Comparison of ENCODE assay signal across 1 cellular context in genomic region chr20:32546918-32547752, GRCh38.
TF ChIP-seq lines count a peak whose summit lies in the region.

No MANE protein-coding gene starts in this region.

TF ChIP-seq in HCT116, 20 proteins besides CTCF, POLR2A, EP300 and RAD21:
- TF ChIP-seq EZH2 (IDR thresholded peaks at IDR 0.05): no peak
- TF ChIP-seq, protein P1, sequence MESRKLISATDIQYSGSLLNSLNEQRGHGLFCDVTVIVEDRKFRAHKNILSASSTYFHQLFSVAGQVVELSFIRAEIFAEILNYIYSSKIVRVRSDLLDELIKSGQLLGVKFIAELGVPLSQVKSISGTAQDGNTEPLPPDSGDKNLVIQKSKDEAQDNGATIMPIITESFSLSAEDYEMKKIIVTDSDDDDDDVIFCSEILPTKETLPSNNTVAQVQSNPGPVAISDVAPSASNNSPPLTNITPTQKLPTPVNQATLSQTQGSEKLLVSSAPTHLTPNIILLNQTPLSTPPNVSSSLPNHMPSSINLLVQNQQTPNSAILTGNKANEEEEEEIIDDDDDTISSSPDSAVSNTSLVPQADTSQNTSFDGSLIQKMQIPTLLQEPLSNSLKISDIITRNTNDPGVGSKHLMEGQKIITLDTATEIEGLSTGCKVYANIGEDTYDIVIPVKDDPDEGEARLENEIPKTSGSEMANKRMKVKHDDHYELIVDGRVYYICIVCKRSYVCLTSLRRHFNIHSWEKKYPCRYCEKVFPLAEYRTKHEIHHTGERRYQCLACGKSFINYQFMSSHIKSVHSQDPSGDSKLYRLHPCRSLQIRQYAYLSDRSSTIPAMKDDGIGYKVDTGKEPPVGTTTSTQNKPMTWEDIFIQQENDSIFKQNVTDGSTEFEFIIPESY (IDR thresholded peaks at IDR 0.05; ENCODE audit: extremely low read depth, insufficient replicate concordance, low read length): no peak
- no peak for TF ChIP-seq TCF7L2 (IDR thresholded peaks at IDR 0.05; ENCODE audit: borderline replicate concordance, extremely low read depth, insufficient read depth, insufficient read length)
